11 cellular contexts compared by ENCODE assay signal in the genomic region with DNA sequence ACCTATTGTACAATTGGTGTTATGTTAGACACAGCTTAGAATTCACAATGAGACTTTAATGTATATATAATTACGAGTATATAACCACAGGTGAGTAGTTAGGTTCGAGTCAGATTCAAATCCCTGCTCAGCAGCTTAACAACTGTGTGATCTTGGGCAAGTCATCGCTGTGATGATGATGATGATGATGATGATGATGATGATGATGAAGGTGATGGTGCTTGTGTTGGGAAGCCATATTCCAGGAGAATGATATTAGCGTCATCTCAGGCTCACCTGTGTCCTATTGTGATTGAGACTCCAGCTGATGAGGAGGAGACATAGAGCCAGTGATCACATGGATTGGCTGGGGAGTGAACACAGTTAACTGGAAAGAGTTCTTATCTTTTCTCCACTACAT. TPM values are rescaled to one million over a fixed set of nuclear protein-coding genes. Genes with fewer than 3 reads are reported as not detected.
"Had no signal": no experiment of that assay in that cellular context is flagged by ENCODE, and none has a peak within 500 bp of the region (broad histone marks: within the 10 kb centered on the region; RNA-seq: fewer than 3 reads in every experiment).

No MANE protein-coding gene starts in this region.

- H3K9me3 ChIP-seq: HAP-1 had no signal

- H3K36me3 ChIP-seq: HAP-1 had no signal

- H3K9ac ChIP-seq: GM23248 had no signal

- H3K4me3 Mint-ChIP-seq: GM23338, H9, HFFc6 had no signal

- H3K9me3 Mint-ChIP-seq: GM23338, HFFc6 had no signal

- H3K4me2 ChIP-seq: GM23338 had no signal

- DNase-seq: GM23248, GOT3, H7, H9, HCEC 1CT, HFFc6 had no signal

- H3K4me3 ChIP-seq: GM23248, GM23338, HAP-1 had no signal

- ATAC-seq: GM23338, HCT116 had no signal

- H3K27ac Mint-ChIP-seq: GM23338, H9, HFFc6 had no signal

- H2AFZ ChIP-seq: GM23248, GM23338 had no signal

- FAIRE-seq: H54 had no signal

- H3K27ac ChIP-seq: GM23248 had no signal

RNA-seq across cellular contexts. Expression of gene RFX4, which starts 16.5 kb away (rescaled TPM):
- total RNA-seq: GM23248, GM23338, H4, HFFc6 had no signal
- polyA plus RNA-seq: GM23248 had no signal
